Comparison of ENCODE assay signal across 20 cellular contexts in genomic region chr7:111788426-111788825, GRCh38.
DNase-seq lines count a peak whose midpoint lies in the region; ATAC-seq, FAIRE-seq and TF ChIP-seq lines count a peak whose summit lies in the region.
"Had no signal": no experiment of that assay in that cellular context is flagged by ENCODE, and none has a peak within 500 bp of the region (broad histone marks: within the 10 kb centered on the region; RNA-seq: fewer than 3 reads in every experiment).

No MANE protein-coding gene starts in this region.

- H2BK15ac ChIP-seq in mesendoderm (replicated peaks; ENCODE audit: low read depth), result no peak overlapping the region

- H3K4ac ChIP-seq in mesendoderm (ENCODE audit: low read depth, low read length), result no peak overlapping the region

- no peak overlapping the region for H3K56ac ChIP-seq in mesendoderm (ENCODE audit: low read length)

- TF ChIP-seq CTCF in bronchial epithelial cell (IDR thresholded peaks at IDR 0.05; ENCODE audit: insufficient read depth, low read length, severe bottlenecking), result no peak

- no peaks in the 10 kb centered on the region for H3K79me2 ChIP-seq in mesendoderm (ENCODE audit: control insufficient read depth, insufficient read depth, low read length)

- WGBS in mesendoderm (ENCODE audit: extremely low coverage, insufficient coverage, low lambda C conversion rate), result no CpG with 5 or more reads among the region's 6 CpGs

- no peak overlapping the region for H2BK5ac ChIP-seq in mesendoderm (ENCODE audit: low read length)

- H3K4me3 Mint-ChIP-seq in immature natural killer cell, result no peak overlapping the region
- no peak overlapping the region for H3K4me3 Mint-ChIP-seq in activated T-cell treated with anti-CD3 and anti-CD28 coated beads, Interleukin-2, amount 50 U/mL, for 4 hours
- H3K4me3 Mint-ChIP-seq: T-helper 17 cell had no signal

- H3K36me3 ChIP-seq in bronchial epithelial cell (ENCODE audit: control insufficient read depth, insufficient read depth, low read length) (no peaks in the 10 kb centered on the region), mesendoderm (ENCODE audit: control insufficient read depth, insufficient read depth, low read length) (no peaks in the 10 kb centered on the region)
- H3K36me3 ChIP-seq: adrenal gland, HAP-1 had no signal

- no peak overlapping the region for H2BK120ac ChIP-seq in mesendoderm (ENCODE audit: low read depth, low read length)

- H3K9ac ChIP-seq in mesendoderm (ENCODE audit: low read length), result no peak overlapping the region

- H3K79me1 ChIP-seq in mesendoderm (ENCODE audit: low read length), result no peaks in the 10 kb centered on the region

- no peaks in the 10 kb centered on the region for H3K4me1 Mint-ChIP-seq in immature natural killer cell
- no peaks in the 10 kb centered on the region for H3K4me1 Mint-ChIP-seq in activated T-cell treated with anti-CD3 and anti-CD28 coated beads, Interleukin-2, amount 50 U/mL, for 4 hours (ENCODE audit: low read depth)
- H3K4me1 Mint-ChIP-seq: T-helper 17 cell had no signal

- H3K27ac ChIP-seq in mesendoderm (ENCODE audit: low read depth, low read length), result no peak overlapping the region
- H3K27ac ChIP-seq: adrenal gland, coronary artery, esophagus muscularis mucosa, tibial artery had no signal

- H4K5ac ChIP-seq in mesendoderm (ENCODE audit: low read length), result no peak overlapping the region

- H3K27me3 ChIP-seq in bronchial epithelial cell (ENCODE audit: control insufficient read depth, insufficient read depth, low read length), result no peaks in the 10 kb centered on the region
- H3K27me3 ChIP-seq in mesendoderm (ENCODE audit: insufficient read depth, low read length, poor library complexity), result no peaks in the 10 kb centered on the region
- H3K27me3 ChIP-seq: adrenal gland, esophagus muscularis mucosa, tibial artery had no signal

- no peak overlapping the region for H3K23ac ChIP-seq in mesendoderm (ENCODE audit: low read length)

- H3K27me3 Mint-ChIP-seq in immature natural killer cell (ENCODE audit: low read depth in 3 of 3), result no peaks in the 10 kb centered on the region
- peaks cover 4% of the 10 kb centered on the region for H3K27me3 Mint-ChIP-seq in activated T-cell treated with anti-CD3 and anti-CD28 coated beads, Interleukin-2, amount 50 U/mL, for 4 hours (ENCODE audit: low read depth)

- H3K4me3 ChIP-seq in bronchial epithelial cell (ENCODE audit: low read depth, low read length) (no peak overlapping the region), mesendoderm (ENCODE audit: low read length) (no peak overlapping the region)
- H3K4me3 ChIP-seq: adrenal gland, coronary artery, esophagus muscularis mucosa, HAP-1, tibial artery had no signal

- peak; percentile 6 for DNase-seq in ELR (ENCODE audit: low read depth)
- DNase-seq in NCI-H1105 treated with DMSO at 0.1 percent for 48 hours (lab: John Stamatoyannopoulos, UW), result peak; percentile 33
- peak; percentile 35 for DNase-seq in bronchial epithelial cell (ENCODE audit: low read depth)
- peak; percentile 86 for DNase-seq in mesendoderm
- DNase-seq in immature natural killer cell, result no peak
- DNase-seq in activated T-cell treated with anti-CD3 and anti-CD28 coated beads, Interleukin-2, amount 50 U/mL, for 4 hours, result no peak
- DNase-seq: activated effector memory CD4-positive, alpha-beta T cell treated with Interleukin-2 at 50 U/mL for 16 hours; adrenal gland; AML-193; Karpas-422; left cardiac atrium; NCI-H2107; SHP77; T-helper 17 cell; tibial artery had no signal

- no peaks in the 10 kb centered on the region for H3K36me3 Mint-ChIP-seq in immature natural killer cell
- H3K36me3 Mint-ChIP-seq in activated T-cell treated with anti-CD3 and anti-CD28 coated beads, Interleukin-2, amount 50 U/mL, for 4 hours (ENCODE audit: insufficient read depth), result no peaks in the 10 kb centered on the region

- no peak for ATAC-seq in GM18858 (IDR thresholded peaks at IDR 0.05; ENCODE audit: unreplicated experiment)
- ATAC-seq in GM21515 (IDR thresholded peaks at IDR 0.05; ENCODE audit: unreplicated experiment), result no peak
- ATAC-seq in activated T-cell treated with anti-CD3 and anti-CD28 coated beads, Interleukin-2, amount 50 U/mL, for 4 hours, result no peak
- ATAC-seq: T-helper 17 cell had no signal

- peaks cover 0 to 24% (median 11%) of the 10 kb centered on the region in 6 donors for H3K9me3 Mint-ChIP-seq in immature natural killer cell
- peaks cover 8% of the 10 kb centered on the region for H3K9me3 Mint-ChIP-seq in activated T-cell treated with anti-CD3 and anti-CD28 coated beads, Interleukin-2, amount 50 U/mL, for 4 hours

- H4K8ac ChIP-seq in mesendoderm (ENCODE audit: low read depth, low read length), result no peak overlapping the region

- no peak for FAIRE-seq in bronchial epithelial cell (lab: Jason Lieb, UNC)

- H3K18ac ChIP-seq in mesendoderm (ENCODE audit: low read length), result peak overlapping the region; percentile 28

- no peak overlapping the region for H3K27ac Mint-ChIP-seq in immature natural killer cell
- H3K27ac Mint-ChIP-seq: T-helper 17 cell had no signal

- no peak overlapping the region for H3K4me2 ChIP-seq in mesendoderm (ENCODE audit: low read length)

- no peaks in the 10 kb centered on the region for H3K4me1 ChIP-seq in mesendoderm (ENCODE audit: control insufficient read depth, low read depth, low read length)
- H3K4me1 ChIP-seq: adrenal gland, esophagus muscularis mucosa, HAP-1 had no signal

- no peak overlapping the region for H2AK5ac ChIP-seq in mesendoderm (ENCODE audit: low read length)

Comparison
In these comparisons a context has a peak if more than half of its experiments do, and no peak if none do; other contexts are left out.
1. DNase-seq: peak in ELR (single experiment), NCI-H1105 treated with DMSO at 0.1 percent for 48 hours (single experiment), bronchial epithelial cell (single experiment) and mesendoderm (single experiment); none in immature natural killer cell (0 of 3) and activated T-cell treated with anti-CD3 and anti-CD28 coated beads, Interleukin-2, amount 50 U/mL, for 4 hours (single experiment).